In genomic region chr1:224079644-224080043, GRCh38 we compare ENCODE assay signal across 7 cellular contexts. TPM values are rescaled to one million over a fixed set of nuclear protein-coding genes. Genes with fewer than 3 reads are reported as not detected.
DNase-seq lines count a peak whose midpoint lies in the region; ATAC-seq, FAIRE-seq and TF ChIP-seq lines count a peak whose summit lies in the region.
"Not testable (repeated sequence)": the region's sequence is repeated elsewhere in the genome, so short reads cannot be mapped to it uniquely, and the experiment has no call there.

No MANE protein-coding gene starts in this region.

- not testable (repeated sequence) for BruUV-seq in PC-3 (replicated peaks; lab: Mats Ljungman, UMichigan)

- not testable (repeated sequence) for H3K9me3 ChIP-seq in PC-3 (ENCODE audit: low read length); SJSA1 (replicated peaks)

- peak overlapping the region; percentile 32 for H3K4me2 ChIP-seq in PC-3 (ENCODE audit: low read length)

- peak; percentile 91 for ATAC-seq in PC-3

- peak overlapping the region; percentile 66 for H3K9ac ChIP-seq in PC-3 (ENCODE audit: low read length)

- not testable (repeated sequence) for H3K79me2 ChIP-seq in ACC112 (ENCODE audit: control insufficient read depth, insufficient read depth, low read length, unreplicated experiment); PC-3 (ENCODE audit: low read length)

- POLR2A ChIA-PET in PC-3 (lab: Charles Lee; ENCODE audit: unreplicated experiment): not testable (repeated sequence)

- TF ChIP-seq CTCF in PC-3 (conservative IDR thresholded peaks at IDR 0.05; ENCODE audit: low read depth, low read length); bronchial epithelial cell (IDR thresholded peaks at IDR 0.05; ENCODE audit: insufficient read depth, low read length, severe bottlenecking): not testable (repeated sequence)

- not testable (repeated sequence) for H3K4me3 ChIP-seq in ACC112 (ENCODE audit: low read depth, low read length); PC-3 (ENCODE audit: low read length); SJSA1; bronchial epithelial cell (ENCODE audit: low read depth, low read length)

- H3K36me3 ChIP-seq in ACC112 (ENCODE audit: insufficient read depth, low read length); PC-3 (ENCODE audit: low read depth, low read length); SJSA1; bronchial epithelial cell (ENCODE audit: control insufficient read depth, insufficient read depth, low read length): not testable (repeated sequence)

- intact Hi-C loops in PC-3 (cut with micrococcal nuclease): not testable (repeated sequence)

- not testable (repeated sequence) for H3K27me3 ChIP-seq in ACC112 (ENCODE audit: insufficient read depth, low read length); PC-3 (ENCODE audit: low read length); SJSA1 (replicated peaks); bronchial epithelial cell (ENCODE audit: control insufficient read depth, insufficient read depth, low read length)

- CTCF ChIA-PET in PC-3 (lab: Charles Lee): not testable (repeated sequence)

- not testable (repeated sequence) for H2AFZ ChIP-seq in ACC112 (ENCODE audit: low read length, unreplicated experiment)
- H2AFZ ChIP-seq in PC-3 (ENCODE audit: low read length): 0 out of 2 replicates have a peak overlapping the region, but pooled peaks have one; percentile 8

- not testable (repeated sequence) for H3K9me2 ChIP-seq in PC-3 (replicated peaks; ENCODE audit: low read length)

- in situ Hi-C loops in G401 (cut with HindIII; ENCODE audit: low sequenced_read_pairs): not testable (repeated sequence)

- not testable (repeated sequence) for H3K4me1 ChIP-seq in ACC112 (ENCODE audit: control insufficient read depth, insufficient read depth, low read length, unreplicated experiment)
- H3K4me1 ChIP-seq in PC-3 (ENCODE audit: insufficient read depth, low read length) (peaks cover 32% of the 10 kb centered on the region), SJSA1 (replicated peaks) (peaks cover 34% of the 10 kb centered on the region)

- FAIRE-seq in bronchial epithelial cell (lab: Jason Lieb, UNC): not testable (repeated sequence)

- peak; percentile 51 for DNase-seq in G401 (ENCODE audit: low spot score)
- peak; percentile 40 for DNase-seq in HPDE6-E6E7 (ENCODE audit: extremely low spot score)
- DNase-seq in PC-3: peak; percentile 94
- peak in 1 of 2 experiments; percentile 14 for DNase-seq in SJSA1 (ENCODE audit: low read depth in 1 of 2, low spot score in 2 of 2)
- DNase-seq in bronchial epithelial cell (ENCODE audit: low read depth): peak; percentile 58
- peak; percentile 75 for DNase-seq in kidney tubule cell (ENCODE audit: low spot score)

- H4K20me1 ChIP-seq in PC-3 (ENCODE audit: low read length): not testable (repeated sequence)

- H3K27ac ChIP-seq in ACC112 (ENCODE audit: low read depth, low read length): peak overlapping the region; percentile 29; the same call in 1 of the 2 replicates
- H3K27ac ChIP-seq in PC-3 (ENCODE audit: low read length): peak overlapping the region; percentile 83
- peak overlapping the region; percentile 75 for H3K27ac ChIP-seq in SJSA1

- not testable (repeated sequence) for H3F3A ChIP-seq in PC-3 (ENCODE audit: low read length, unreplicated experiment)

RNA-seq across cellular contexts. Expression of gene FBXO28, which starts 34.3 kb away (rescaled TPM):
- total RNA-seq in G401 (2014; rRNA removed; shearing (Covaris generic)): 75.0 and 98.4 TPM in 2 replicates
- total RNA-seq in PC-3 (2014; rRNA removed): 57.7 and 82.6 TPM in 2 replicates
- total RNA-seq in SJSA1 (2014; rRNA removed; shearing (Covaris generic)): 18.5 and 30.2 TPM in 2 replicates
- 35.8 and 42.0 TPM in 2 replicates for total RNA-seq in bronchial epithelial cell

Comparison
In these comparisons a context has a peak if more than half of its experiments do, and no peak if none do; other contexts are left out.
1. H3K27ac ChIP-seq: peak in every context shown above with its lines; median percentile 83 in PC-3; 75 in SJSA1; 29 in ACC112.